ENCODE assay signal across 23 cellular contexts in the genomic region with DNA sequence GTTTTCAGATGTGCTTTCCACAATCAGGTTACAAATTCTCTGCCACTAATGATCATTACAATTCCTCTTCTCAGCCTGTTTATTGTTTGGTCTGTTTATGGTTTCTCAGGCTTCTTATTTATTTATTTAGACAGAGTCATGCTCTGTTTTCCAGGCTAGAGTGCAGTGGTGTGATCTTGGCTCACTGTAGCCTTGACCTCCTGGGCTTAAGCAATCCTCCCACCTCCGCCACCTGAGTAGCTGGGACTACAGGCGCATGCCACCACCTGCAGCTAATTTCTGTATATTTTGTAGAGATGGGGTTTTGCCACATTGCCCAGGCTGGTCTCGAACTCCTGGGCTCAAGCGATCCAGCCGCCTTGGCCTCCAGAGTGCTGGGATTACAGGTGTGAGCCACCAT. TPM values are rescaled to one million over a fixed set of nuclear protein-coding genes. Genes with fewer than 3 reads are reported as not detected.
"Had no signal": no experiment of that assay in that cellular context is flagged by ENCODE, and none has a peak within 500 bp of the region (broad histone marks: within the 10 kb centered on the region; RNA-seq: fewer than 3 reads in every experiment).

No MANE protein-coding gene starts in this region.

- H3K4me3 ChIP-seq: cardiac muscle cell, hepatocyte, lower lobe of right lung, ovary, psoas muscle, SK-N-MC, skin epidermis, thoracic aorta, upper lobe of right lung had no signal

- H3K9me3 ChIP-seq: lower lobe of right lung, ovary, psoas muscle, thoracic aorta, upper lobe of right lung had no signal

- H3K36me3 ChIP-seq: cardiac muscle cell, ovary, thoracic aorta, upper lobe of right lung had no signal

- H3K27ac ChIP-seq: cardiac muscle cell, epithelial cell of prostate, hepatocyte, lower lobe of right lung, ovary, psoas muscle, SK-N-MC, thoracic aorta, upper lobe of right lung had no signal

- ATAC-seq: activated T-cell treated with anti-CD3 and anti-CD28 coated beads, Interleukin-2, amount 50 U/mL, for 72 hours; left colon; lower lobe of right lung; psoas muscle; right cardiac atrium; upper lobe of right lung had no signal

- H3K9me3 Mint-ChIP-seq: endodermal cell had no signal

- H3K27me3 Mint-ChIP-seq: activated naive CD8-positive, alpha-beta T cell had no signal

- DNase-seq: activated CD4-positive, alpha-beta T cell treated with anti-CD3 and anti-CD28 coated beads for 48 hours; activated CD4-positive, CD25-positive, alpha-beta regulatory T cell; activated CD8-positive, alpha-beta memory T cell treated with anti-CD3 and anti-CD28 coated beads, Interleukin-2, amount 50 U/mL, for 48 hours; activated gamma-delta T cell; activated T-cell treated with anti-CD3 and anti-CD28 coated beads, Interleukin-2, amount 50 U/mL, for 72 hours; dorsolateral prefrontal cortex; endodermal cell; foreskin fibroblast; left colon; lower lobe of right lung; psoas muscle; right cardiac atrium; stimulated activated CD4-positive, alpha-beta T cell treated with anti-CD3 and anti-CD28 coated beads, Interleukin-2, amount 100 ng/mL, for 48 hours; upper lobe of right lung had no signal

- H3K27ac Mint-ChIP-seq: activated naive CD8-positive, alpha-beta T cell; activated T-cell treated with anti-CD3 and anti-CD28 coated beads, Interleukin-2, amount 50 U/mL, for 72 hours; endodermal cell had no signal

- H3K4me2 ChIP-seq: hepatocyte had no signal

- FAIRE-seq: islet of Langerhans had no signal

- H3K27me3 ChIP-seq: cardiac muscle cell, dorsolateral prefrontal cortex, hepatocyte, ovary, upper lobe of right lung had no signal

- H2AFZ ChIP-seq: hepatocyte had no signal

RNA-seq across cellular contexts. Expression of a gene that starts 44.2 kb away (rescaled TPM):
- total RNA-seq: cardiac muscle cell, endodermal cell, hepatocyte, left colon, ovary, right cardiac atrium, thoracic aorta had no signal
- polyA plus RNA-seq: hepatocyte, psoas muscle had no signal
